ENCODE assay signal across 42 cellular contexts in genomic region chr5:170077526-170077925, GRCh38. TPM values are rescaled to one million over a fixed set of nuclear protein-coding genes. Genes with fewer than 3 reads are reported as not detected.
"Had no signal": no experiment of that assay in that cellular context is flagged by ENCODE, and none has a peak within 500 bp of the region (broad histone marks: within the 10 kb centered on the region; RNA-seq: fewer than 3 reads in every experiment).

No MANE protein-coding gene starts in this region.

- H3K27me3 Mint-ChIP-seq: activated B cell treated with CpG ODN at 0.5 μM for 24 hours; activated CD8-positive, alpha-beta memory T cell treated with anti-CD3 and anti-CD28 coated beads, Interleukin-2, amount 10 ng/mL, durations not matched to agents 7 days and 5 days; activated CD8-positive, alpha-beta T cell treated with anti-CD3 and anti-CD28 coated beads for 36 hours; activated naive CD8-positive, alpha-beta T cell; effector memory CD8-positive, alpha-beta T cell; T-cell had no signal

- H3K9me3 ChIP-seq: esophagus squamous epithelium, gastroesophageal sphincter had no signal

- H3K4me3 Mint-ChIP-seq: activated B cell treated with CpG ODN at 0.5 μM for 24 hours; activated CD8-positive, alpha-beta memory T cell treated with anti-CD3 and anti-CD28 coated beads, Interleukin-2, amount 10 ng/mL, durations not matched to agents 7 days and 5 days; activated CD8-positive, alpha-beta T cell treated with anti-CD3 and anti-CD28 coated beads for 36 hours; activated naive CD8-positive, alpha-beta T cell; activated T-cell treated with anti-CD3 and anti-CD28 coated beads, Interleukin-2, amount 50 U/mL, for 4 hours; activated T-helper 1 cell treated with anti-CD3 and anti-CD28 coated beads, Interleukin-12 subunit alpha, Interleukin-12 subunit beta, Interleukin-2, Interleukin-4 antibody, amounts not matched to agents 30 ng/mL and 10 ng/mL and 1 ng/mL, durations not matched to agents 14 hours and 24 hours and 36 hours; effector memory CD8-positive, alpha-beta T cell; T-cell; T-helper 1 cell treated with Interleukin-12 subunit alpha and Interleukin-12 subunit beta and Interleukin-4 antibody, amounts not matched to agents 30 μg/mL and 1 μg/mL, for 36 hours had no signal

- DNase-seq: activated B cell treated with CpG ODN at 0.5 μM for 24 hours; activated CD4-positive, alpha-beta T cell treated with anti-CD3 and anti-CD28 coated beads for 48 hours; activated CD4-positive, alpha-beta T cell treated with anti-CD3 and anti-CD28 coated beads, Interleukin-2, amount 50 U/mL, for 1 hour; activated CD4-positive, alpha-beta T cell treated with anti-CD3 and anti-CD28 coated beads, Interleukin-2, amount 50 U/mL, for 48 hours; activated CD8-positive, alpha-beta memory T cell treated with anti-CD3 and anti-CD28 coated beads, Interleukin-2, amount 10 ng/mL, durations not matched to agents 7 days and 5 days; activated CD8-positive, alpha-beta memory T cell treated with anti-CD3 and anti-CD28 coated beads, Interleukin-2, amount 50 U/mL, for 4 hours; activated CD8-positive, alpha-beta T cell treated with anti-CD3 and anti-CD28 coated beads for 36 hours; activated gamma-delta T cell treated with Interleukin-2 at 50 U/mL for 16 hours; activated naive CD4-positive, alpha-beta T cell treated with anti-CD3 and anti-CD28 coated beads, Interleukin-2, amount 50 U/mL, for 16 hours; activated naive CD4-positive, alpha-beta T cell treated with Interleukin-2 at 50 U/mL for 16 hours; activated T-cell treated with anti-CD3 and anti-CD28 coated beads for 4 hours; activated T-cell treated with anti-CD3 and anti-CD28 coated beads, Interleukin-2, amount 50 U/mL, for 4 hours; amniotic stem cell; anterior cingulate cortex; brain microvascular endothelial cell; caudate nucleus; cortex of kidney; dermis blood vessel endothelial cell; effector CD4-positive, alpha-beta T cell; effector memory CD8-positive, alpha-beta T cell; esophagus squamous epithelium; foreskin melanocyte; SW 1271; T-cell; T1000; WERI-Rb-1 had no signal

- H3K9me3 Mint-ChIP-seq: activated B cell treated with CpG ODN at 0.5 μM for 24 hours; activated CD8-positive, alpha-beta T cell treated with anti-CD3 and anti-CD28 coated beads for 36 hours; activated T-cell treated with anti-CD3 and anti-CD28 coated beads, Interleukin-2, amount 50 U/mL, for 4 hours; activated T-helper 1 cell treated with anti-CD3 and anti-CD28 coated beads, Interleukin-12 subunit alpha, Interleukin-12 subunit beta, Interleukin-2, Interleukin-4 antibody, amounts not matched to agents 30 ng/mL and 10 ng/mL and 1 ng/mL, durations not matched to agents 14 hours and 24 hours and 36 hours; effector memory CD8-positive, alpha-beta T cell; T-cell; T-helper 1 cell treated with Interleukin-12 subunit alpha and Interleukin-12 subunit beta and Interleukin-4 antibody, amounts not matched to agents 30 μg/mL and 1 μg/mL, for 36 hours had no signal

- H3K4me1 Mint-ChIP-seq: activated B cell treated with CpG ODN at 0.5 μM for 24 hours; activated CD8-positive, alpha-beta memory T cell treated with anti-CD3 and anti-CD28 coated beads, Interleukin-2, amount 10 ng/mL, durations not matched to agents 7 days and 5 days; T-cell had no signal

- H3K27me3 ChIP-seq: brain microvascular endothelial cell, esophagus squamous epithelium had no signal

- ATAC-seq: activated CD4-positive, CD25-positive, alpha-beta regulatory T cell treated with anti-CD3 and anti-CD28 coated beads, Interleukin-2, amount 50 U/mL, for 24 hours; activated CD8-positive, alpha-beta memory T cell treated with anti-CD3 and anti-CD28 coated beads, Interleukin-2, amount 10 ng/mL, durations not matched to agents 7 days and 5 days; activated CD8-positive, alpha-beta T cell treated with anti-CD3 and anti-CD28 coated beads for 36 hours; activated T-cell treated with anti-CD3 and anti-CD28 coated beads, Interleukin-2, amount 50 U/mL, for 4 hours; effector memory CD8-positive, alpha-beta T cell; gastroesophageal sphincter; T-cell had no signal

- H3K4me3 ChIP-seq: esophagus squamous epithelium, gastroesophageal sphincter had no signal

- H3K36me3 ChIP-seq: brain microvascular endothelial cell, esophagus squamous epithelium, gastroesophageal sphincter, WERI-Rb-1 had no signal

- H3K27ac Mint-ChIP-seq: activated B cell treated with CpG ODN at 0.5 μM for 24 hours; activated CD8-positive, alpha-beta memory T cell treated with anti-CD3 and anti-CD28 coated beads, Interleukin-2, amount 10 ng/mL, durations not matched to agents 7 days and 5 days; activated T-helper 1 cell treated with anti-CD3 and anti-CD28 coated beads, Interleukin-12 subunit alpha, Interleukin-12 subunit beta, Interleukin-2, Interleukin-4 antibody, amounts not matched to agents 30 ng/mL and 10 ng/mL and 1 ng/mL, durations not matched to agents 14 hours and 24 hours and 36 hours; T-cell; T-helper 1 cell treated with Interleukin-12 subunit alpha and Interleukin-12 subunit beta and Interleukin-4 antibody, amounts not matched to agents 30 μg/mL and 1 μg/mL, for 36 hours had no signal

- H3K4me1 ChIP-seq: esophagus squamous epithelium, gastroesophageal sphincter had no signal

- H3K27ac ChIP-seq: brain microvascular endothelial cell, epithelial cell of prostate, esophagus squamous epithelium, gastroesophageal sphincter, WERI-Rb-1 had no signal

RNA-seq across cellular contexts. Expression of gene FOXI1, which starts 28.2 kb away (rescaled TPM):
- total RNA-seq: activated B cell treated with CpG ODN at 0.5 μM for 24 hours; activated CD8-positive, alpha-beta memory T cell treated with anti-CD3 and anti-CD28 coated beads for 36 hours; activated CD8-positive, alpha-beta memory T cell treated with anti-CD3 and anti-CD28 coated beads, Interleukin-2, amount 10 ng/mL, durations not matched to agents 7 days and 5 days; activated CD8-positive, alpha-beta T cell treated with anti-CD3 and anti-CD28 coated beads for 36 hours; activated T-cell treated with anti-CD3 and anti-CD28 coated beads, Interleukin-2, amount 50 U/mL, for 4 hours; activated T-helper 1 cell treated with anti-CD3 and anti-CD28 coated beads, Interleukin-12 subunit alpha, Interleukin-12 subunit beta, Interleukin-2, Interleukin-4 antibody, amounts not matched to agents 30 ng/mL and 10 ng/mL and 1 ng/mL, durations not matched to agents 14 hours and 24 hours and 36 hours; astrocyte; bronchial epithelial cell; chondrocyte; dermis blood vessel endothelial cell; endothelial cell of umbilical vein; esophagus squamous epithelium; fibroblast of lung; fibroblast of villous mesenchyme; gastroesophageal sphincter; glomerular endothelial cell; T-helper 2 cell treated with Interferon-gamma antibody and Interleukin-4, amounts not matched to agents 100 ng/mL and 5 ng/mL, for 36 hours had no signal
- polyA plus RNA-seq: endothelial cell of umbilical vein, esophagus, fibroblast of lung had no signal
